Comparison of ENCODE assay signal across 8 cellular contexts in genomic region chr2:208265807-208266640, GRCh38. TPM values are rescaled to one million over a fixed set of nuclear protein-coding genes. Genes with fewer than 3 reads are reported as not detected.
A peak's percentile ranks its signal among the peaks of the same experiment; 100 is the strongest.
DNase-seq lines count a peak whose midpoint lies in the region; FAIRE-seq and TF ChIP-seq lines count a peak whose summit lies in the region.

TSS of gene PIKFYVE (plus strand) at chr2:208266255. CDS start at chr2:208271520, 5,265 bp downstream.

- H3K4me3 ChIP-seq in NB4 (ENCODE audit: low read depth, low read length): peak within 1 kb of the TSS; percentile 95
- peak within 1 kb of the TSS; percentile 100 for H3K4me3 ChIP-seq in SK-N-MC
- peak within 1 kb of the TSS; percentile 67 to 92 for H3K4me3 ChIP-seq in neuronal stem cell (ENCODE audit: low read length in 2 of 2)

- H3K14ac ChIP-seq in neuronal stem cell (ENCODE audit: low read length): peak within 1 kb of the TSS; percentile 47

- no peak within 1 kb of the TSS for H2BK12ac ChIP-seq in neuronal stem cell (ENCODE audit: low read length)

- peak within 1 kb of the TSS; percentile 27 for H2BK15ac ChIP-seq in neuronal stem cell (ENCODE audit: low read length)

- peak within 1 kb of the TSS; percentile 52 for H3K23ac ChIP-seq in neuronal stem cell (ENCODE audit: low read depth, low read length, poor library complexity)

- H3K4ac ChIP-seq in neuronal stem cell (ENCODE audit: low read length): no peak within 1 kb of the TSS

- no peak for TF ChIP-seq CTCF in HFFc6 (IDR thresholded peaks at IDR 0.05)
- TF ChIP-seq CTCF in NB4 (IDR thresholded peaks at IDR 0.05; ENCODE audit: low read depth, low read length): no peak
- TF ChIP-seq CTCF in subcutaneous adipose tissue (IDR thresholded peaks at IDR 0.05; ENCODE audit: low read depth): no peak

- H2BK120ac ChIP-seq in neuronal stem cell (ENCODE audit: low read depth, low read length): no peak within 1 kb of the TSS

- H3K36me3 ChIP-seq in SK-N-MC (ENCODE audit: insufficient read depth, low read length): no peaks in the 10 kb centered on the region
- H3K36me3 ChIP-seq in neuronal stem cell (replicated peaks in 1 of 2; ENCODE audit: control insufficient read depth in 2 of 2, insufficient read depth in 2 of 2, low read length in 2 of 2): peaks cover 0 to 12% of the 10 kb centered on the region in 2 donors

- H3K4me3 Mint-ChIP-seq in HFFc6: peak within 1 kb of the TSS; percentile 98
- peak within 1 kb of the TSS; percentile 93 for H3K4me3 Mint-ChIP-seq in activated naive CD4-positive, alpha-beta T cell treated with anti-CD3 and anti-CD28 coated beads, Interleukin-2, amount 10 ng/mL, durations not matched to agents 7 days and 5 days

- H3K9ac ChIP-seq in SK-N-MC (ENCODE audit: insufficient read length) (peak within 1 kb of the TSS; percentile 81), neuronal stem cell (ENCODE audit: low read depth, low read length, poor library complexity) (peak within 1 kb of the TSS; percentile 84)

- H3K27ac ChIP-seq in SK-N-MC (peak within 1 kb of the TSS; percentile 60), neuronal stem cell (replicated peaks; ENCODE audit: low read length) (peak within 1 kb of the TSS; percentile 96)

- H3K27me3 Mint-ChIP-seq in HFFc6 (ENCODE audit: insufficient read depth): peaks cover 2% of the 10 kb centered on the region
- H3K27me3 Mint-ChIP-seq in activated naive CD4-positive, alpha-beta T cell treated with anti-CD3 and anti-CD28 coated beads, Interleukin-2, amount 10 ng/mL, durations not matched to agents 7 days and 5 days: peaks cover 3% of the 10 kb centered on the region

- TF ChIP-seq POLR2A in NB4 (IDR thresholded peaks at IDR 0.05; ENCODE audit: extremely low read depth, insufficient read length): peak; percentile 57

- H2AK5ac ChIP-seq in neuronal stem cell (ENCODE audit: low read depth, low read length): no peak within 1 kb of the TSS

- H2BK5ac ChIP-seq in neuronal stem cell (ENCODE audit: low read length): peak within 1 kb of the TSS; percentile 95

- no peak within 1 kb of the TSS for H4K91ac ChIP-seq in neuronal stem cell (ENCODE audit: low read depth, low read length, poor library complexity)

- CTCF ChIA-PET in activated naive CD4-positive, alpha-beta T cell treated with anti-CD3 and anti-CD28 coated beads, Interleukin-2, amount 10 ng/mL, durations not matched to agents 7 days and 5 days (lab: Charles Lee): interaction anchor here (0.8 to 1.8 kb wide), 2 partner anchors 11 to 14 kb away, joined by 3 to 12 read pairs; partner anchors contain the start of gene IDH1

- H2AFZ ChIP-seq in neuronal stem cell (ENCODE audit: low read length): peak within 1 kb of the TSS; percentile 78

- H3K9me3 Mint-ChIP-seq in HFFc6: peaks cover 5% of the 10 kb centered on the region; the same call in 1 of the 2 replicates
- H3K9me3 Mint-ChIP-seq in activated naive CD4-positive, alpha-beta T cell treated with anti-CD3 and anti-CD28 coated beads, Interleukin-2, amount 10 ng/mL, durations not matched to agents 7 days and 5 days: peaks cover 4% of the 10 kb centered on the region

- peaks cover 27% of the 10 kb centered on the region for H3K4me1 Mint-ChIP-seq in HFFc6 (ENCODE audit: low read depth)
- H3K4me1 Mint-ChIP-seq in activated naive CD4-positive, alpha-beta T cell treated with anti-CD3 and anti-CD28 coated beads, Interleukin-2, amount 10 ng/mL, durations not matched to agents 7 days and 5 days: peaks cover 52% of the 10 kb centered on the region

- peak within 1 kb of the TSS; percentile 55 for H3K4me2 ChIP-seq in neuronal stem cell (ENCODE audit: insufficient read depth, low read length, poor library complexity, severe bottlenecking)

- H3K9me3 ChIP-seq in SK-N-MC (ENCODE audit: low read depth, low read length): no peaks in the 10 kb centered on the region
- H3K9me3 ChIP-seq in neuronal stem cell (replicated peaks in 1 of 2; ENCODE audit: control insufficient read depth in 2 of 2, insufficient read depth in 1 of 2, low read depth in 1 of 2, low read length in 2 of 2): peaks cover 0 to 5% of the 10 kb centered on the region in 2 donors

- H3K4me1 ChIP-seq in neuronal stem cell (ENCODE audit: control insufficient read depth in 2 of 2, insufficient read depth in 1 of 2, low read depth in 1 of 2, low read length in 2 of 2): peaks cover 4 to 6% of the 10 kb centered on the region in 2 donors

- DNase-seq in GM04503 (ENCODE audit: low read depth) (peak; percentile 97), HFFc6 (peak; percentile 97), NB4 (ENCODE audit: low read depth) (peak; percentile 100), SK-N-MC (ENCODE audit: low read depth, low spot score) (peak; percentile 72), frontal cortex (ENCODE audit: low spot score in 2 of 2) (peak; percentile 94), neuronal stem cell (ENCODE audit: low spot score) (peak; percentile 97)
- peak; percentile 94 for DNase-seq in activated naive CD4-positive, alpha-beta T cell treated with anti-CD3 and anti-CD28 coated beads, Interleukin-2, amount 10 ng/mL, durations not matched to agents 7 days and 5 days

- H3K27ac Mint-ChIP-seq in HFFc6: peak within 1 kb of the TSS; percentile 86
- peak within 1 kb of the TSS; percentile 94 for H3K27ac Mint-ChIP-seq in activated naive CD4-positive, alpha-beta T cell treated with anti-CD3 and anti-CD28 coated beads, Interleukin-2, amount 10 ng/mL, durations not matched to agents 7 days and 5 days

- peak within 1 kb of the TSS; percentile 94 for H3K18ac ChIP-seq in neuronal stem cell (ENCODE audit: low read length)

- H3K36me3 Mint-ChIP-seq in HFFc6 (ENCODE audit: low read depth): peaks cover 5% of the 10 kb centered on the region; the same call in 1 of the 2 replicates
- peaks cover 16% of the 10 kb centered on the region for H3K36me3 Mint-ChIP-seq in activated naive CD4-positive, alpha-beta T cell treated with anti-CD3 and anti-CD28 coated beads, Interleukin-2, amount 10 ng/mL, durations not matched to agents 7 days and 5 days

- FAIRE-seq in frontal cortex (lab: Jason Lieb, UNC): peak; percentile 79

- H3K79me1 ChIP-seq in neuronal stem cell (ENCODE audit: low read depth, low read length): peaks cover 5% of the 10 kb centered on the region

- no CpG with 5 or more reads among the region's 53 CpGs for WGBS in neuronal stem cell (ENCODE audit: extremely low coverage in 2 of 2, insufficient read length in 2 of 2, insufficient replicate concordance in 1 of 2), 2 donors

- no peak within 1 kb of the TSS for H4K8ac ChIP-seq in neuronal stem cell (ENCODE audit: low read depth, low read length)

- no peaks in the 10 kb centered on the region for H3K27me3 ChIP-seq in neuronal stem cell (ENCODE audit: control insufficient read depth in 3 of 3, insufficient read depth in 3 of 3, low read depth in 1 of 3, low read length in 3 of 3)

RNA-seq across cellular contexts. Expression of gene PIKFYVE, which starts in this region (rescaled TPM):
- total RNA-seq in HFFc6 (2021; fragmentation: NEBNext Ultra II Directional; extraction: Animal tissue kit (Norgen Biotek cat#: 25700)): 10 to 100 TPM; 17.2 to 22.0 (median 20.2) TPM
- total RNA-seq in frontal cortex (46.9 TPM), subcutaneous adipose tissue (10 to 100 TPM; 37.5 to 55.3 (median 43.3) TPM)
- 14.6 TPM for polyA plus RNA-seq in neuronal stem cell (2013, experiment 1 of 2)
- 15.1 TPM for polyA plus RNA-seq in neuronal stem cell (2013, experiment 2 of 2)

Comparison
In these comparisons a context has a peak if more than half of its experiments do, and no peak if none do; other contexts are left out.
1. Peak in every context shown above with its lines: DNase-seq, H3K4me3 ChIP-seq and H3K27ac ChIP-seq.